ENCODE assay signal across 9 cellular contexts in genomic region chr16:56643080-56643778, GRCh38. TPM values are rescaled to one million over a fixed set of nuclear protein-coding genes. Genes with fewer than 3 reads are reported as not detected.
DNase-seq lines count a peak whose midpoint lies in the region; ATAC-seq and TF ChIP-seq lines count a peak whose summit lies in the region.
"Had no signal": no experiment of that assay in that cellular context is flagged by ENCODE, and none has a peak within 500 bp of the region (broad histone marks: within the 10 kb centered on the region; RNA-seq: fewer than 3 reads in every experiment).

No MANE protein-coding gene starts in this region.

- TF ChIP-seq CTCF in osteocyte (IDR thresholded peaks at IDR 0.05) (peak; percentile 32), tibial artery (IDR thresholded peaks at IDR 0.05) (peak; percentile 52 to 63)

- peak overlapping the region; percentile 62 for H3K4me3 Mint-ChIP-seq in activated T-cell treated with anti-CD3 and anti-CD28 coated beads, Interleukin-2, amount 50 U/mL, for 4 hours
- peak overlapping the region; percentile 35 for H3K4me3 Mint-ChIP-seq in osteocyte (ENCODE audit: unreplicated experiment)

- peaks cover 0 to 7% of the 10 kb centered on the region in 2 donors for H3K27me3 ChIP-seq in tibial artery

- H3K36me3 Mint-ChIP-seq in activated T-cell treated with anti-CD3 and anti-CD28 coated beads, Interleukin-2, amount 50 U/mL, for 4 hours (ENCODE audit: insufficient read depth), result no peaks in the 10 kb centered on the region
- no peaks in the 10 kb centered on the region for H3K36me3 Mint-ChIP-seq in osteocyte (ENCODE audit: unreplicated experiment)

- H3K27ac Mint-ChIP-seq in osteocyte (ENCODE audit: unreplicated experiment), result no peak overlapping the region

- intact Hi-C loops in tibial artery (cut with DNase I; ENCODE audit: low total_unique reads), result loop anchor here (5.0 kb wide), 1 partner anchor 36 kb away; the partner anchor contains the start of gene MT2A

- DNase-seq in MV-4-11 (lab: John Stamatoyannopoulos, UW) (peak; percentile 59), fibroblast of the conjunctiva (ENCODE audit: low read depth) (peak; percentile 10), osteocyte (ENCODE audit: extremely low spot score, unreplicated experiment) (no peak), tibial artery (peak; percentile 76 to 94)
- DNase-seq in activated T-cell treated with anti-CD3 and anti-CD28 coated beads, Interleukin-2, amount 50 U/mL, for 4 hours, result peak; percentile 68

- H3K9me3 Mint-ChIP-seq in activated T-cell treated with anti-CD3 and anti-CD28 coated beads, Interleukin-2, amount 50 U/mL, for 4 hours, result no peaks in the 10 kb centered on the region
- H3K9me3 Mint-ChIP-seq in osteocyte (ENCODE audit: unreplicated experiment), result no peaks in the 10 kb centered on the region

- H3K4me3 ChIP-seq in tibial artery, result peak overlapping the region; percentile 39 to 50

- no peaks in the 10 kb centered on the region for H3K36me3 ChIP-seq in tibial artery

- H3K4me1 Mint-ChIP-seq in activated T-cell treated with anti-CD3 and anti-CD28 coated beads, Interleukin-2, amount 50 U/mL, for 4 hours (ENCODE audit: low read depth), result peaks cover 23% of the 10 kb centered on the region
- H3K4me1 Mint-ChIP-seq in osteocyte (ENCODE audit: unreplicated experiment), result peaks cover 10% of the 10 kb centered on the region

- no peaks in the 10 kb centered on the region for H3K9me3 ChIP-seq in tibial artery

- peaks cover 26% of the 10 kb centered on the region for H3K27me3 Mint-ChIP-seq in activated T-cell treated with anti-CD3 and anti-CD28 coated beads, Interleukin-2, amount 50 U/mL, for 4 hours (ENCODE audit: low read depth)
- peaks cover 37% of the 10 kb centered on the region for H3K27me3 Mint-ChIP-seq in osteocyte (ENCODE audit: unreplicated experiment)

- peak overlapping the region; percentile 58 to 81 for H3K27ac ChIP-seq in tibial artery

- peaks cover 0 to 24% (median 19%) of the 10 kb centered on the region in 4 donors for H3K4me1 ChIP-seq in tibial artery

- ATAC-seq in GM19324 (IDR thresholded peaks at IDR 0.05; ENCODE audit: low FRiP score, unreplicated experiment) (peak; percentile 83), HG02678 (IDR thresholded peaks at IDR 0.05; ENCODE audit: unreplicated experiment) (no peak), HG02840 (IDR thresholded peaks at IDR 0.05; ENCODE audit: low FRiP score, unreplicated experiment) (no peak)
- peak; percentile 100 for ATAC-seq in activated T-cell treated with anti-CD3 and anti-CD28 coated beads, Interleukin-2, amount 50 U/mL, for 4 hours

RNA-seq across cellular contexts. Expression of gene MT1A, which starts 4.8 kb away (rescaled TPM):
- total RNA-seq in activated T-cell treated with anti-CD3 and anti-CD28 coated beads, Interleukin-2, amount 50 U/mL, for 4 hours, result not detected
- not detected in 2 replicates for total RNA-seq in osteocyte
- total RNA-seq: glomerular endothelial cell had no signal

RNA-seq across cellular contexts. Expression of gene MT1B, which starts 8.5 kb away (rescaled TPM):
- total RNA-seq in activated T-cell treated with anti-CD3 and anti-CD28 coated beads, Interleukin-2, amount 50 U/mL, for 4 hours, result not detected
- total RNA-seq in osteocyte, result not detected in 2 replicates
- total RNA-seq: glomerular endothelial cell had no signal

RNA-seq across cellular contexts. Expression of gene MT1M, which starts 10.8 kb away (rescaled TPM):
- under 1 TPM in 1 of 3 donors, not detected in 2; 0.48 TPM for total RNA-seq in activated T-cell treated with anti-CD3 and anti-CD28 coated beads, Interleukin-2, amount 50 U/mL, for 4 hours
- 0.44 and 1.2 TPM in 2 replicates for total RNA-seq in osteocyte
- total RNA-seq: glomerular endothelial cell had no signal

RNA-seq across cellular contexts. Expression of gene MT1F, which starts 14.5 kb away (rescaled TPM):
- 10 to 100 TPM; 10.9 to 14.4 (median 12.4) TPM for total RNA-seq in activated T-cell treated with anti-CD3 and anti-CD28 coated beads, Interleukin-2, amount 50 U/mL, for 4 hours
- 12.7 and 14.9 TPM in 2 replicates for total RNA-seq in osteocyte
- total RNA-seq: glomerular endothelial cell had no signal

RNA-seq across cellular contexts. Expression of gene MT1E, which starts 17.6 kb away (rescaled TPM):
- 100 to 1,000 TPM in 1 of 3 donors, 10 to 100 TPM in 2; 49.1 to 122 (median 71.4) TPM for total RNA-seq in activated T-cell treated with anti-CD3 and anti-CD28 coated beads, Interleukin-2, amount 50 U/mL, for 4 hours
- total RNA-seq in osteocyte, result 37.5 and 43.6 TPM in 2 replicates

Comparison
In these comparisons a context has a peak if more than half of its experiments do, and no peak if none do; other contexts are left out.
1. ATAC-seq: peak in GM19324 (single experiment) and activated T-cell treated with anti-CD3 and anti-CD28 coated beads, Interleukin-2, amount 50 U/mL, for 4 hours (2 of 2); none in HG02678 (single experiment) and HG02840 (single experiment).